1 cellular context compared by ENCODE assay signal in genomic region chr3:138875754-138876664, GRCh38.
TF ChIP-seq lines count a peak whose summit lies in the region.

No MANE protein-coding gene starts in this region.

TF ChIP-seq in SK-N-SH treated with all-trans-retinoic acid at 6 μM for 48 hours, 23 proteins besides CTCF, POLR2A, EP300 and RAD21 (continued from another document):
- TF ChIP-seq PATZ1 (CRISPR knock-in tag; IDR thresholded peaks at IDR 0.05; ENCODE audit: borderline replicate concordance): no peak
- TF ChIP-seq SNAI2 (CRISPR knock-in tag; IDR thresholded peaks at IDR 0.05): no peak
- no peak for TF ChIP-seq ZNF70 (CRISPR knock-in tag; IDR thresholded peaks at IDR 0.05)
